Comparison of ENCODE assay signal across 8 cellular contexts in the genomic region with DNA sequence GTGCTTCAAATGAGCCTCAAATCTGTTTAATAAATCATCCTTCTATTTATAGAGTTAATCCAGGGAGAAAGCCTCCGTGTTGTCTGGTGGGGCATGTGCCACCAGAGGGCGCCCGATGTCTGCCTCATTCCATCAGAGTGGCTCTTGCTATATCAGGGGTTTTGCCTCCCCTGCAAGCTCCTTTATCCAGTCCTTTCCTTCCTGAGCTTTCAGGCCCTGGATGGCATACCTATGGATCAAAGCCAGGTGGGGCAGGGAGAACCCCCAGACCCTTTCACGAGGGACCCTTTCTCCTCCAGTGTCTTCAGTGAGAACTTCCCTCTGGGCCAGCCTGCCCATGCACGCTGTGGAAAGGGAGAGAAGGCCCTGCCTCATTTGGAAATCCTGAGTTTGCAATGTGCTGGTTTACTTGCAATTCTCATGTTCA. TPM values are rescaled to one million over a fixed set of nuclear protein-coding genes. Genes with fewer than 3 reads are reported as not detected.
A peak's percentile ranks its signal among the peaks of the same experiment; 100 is the strongest.
DNase-seq lines count a peak whose midpoint lies in the region; ATAC-seq and TF ChIP-seq lines count a peak whose summit lies in the region.

No MANE protein-coding gene starts in this region.

- H3K4me3 Mint-ChIP-seq in activated CD4-positive, alpha-beta memory T cell treated with anti-CD3 and anti-CD28 coated beads for 36 hours: no peak overlapping the region

- H3K27me3 ChIP-seq in BJ (ENCODE audit: control insufficient read depth, insufficient read depth, low read length) (no peaks in the 10 kb centered on the region), lung (ENCODE audit: control insufficient read depth, insufficient read depth) (no peaks in the 10 kb centered on the region)

- H3K9me3 Mint-ChIP-seq in activated CD4-positive, alpha-beta memory T cell treated with anti-CD3 and anti-CD28 coated beads for 36 hours: no peaks in the 10 kb centered on the region

- H3K27me3 Mint-ChIP-seq in activated CD4-positive, alpha-beta memory T cell treated with anti-CD3 and anti-CD28 coated beads for 36 hours: peaks cover 22% of the 10 kb centered on the region

- H3K4me1 ChIP-seq in lung (ENCODE audit: control insufficient read depth in 2 of 2, insufficient read depth in 2 of 2, low read length in 2 of 2): peaks cover 0 to 3% of the 10 kb centered on the region in 2 donors

- POLR2A ChIA-PET in BJ (lab: Charles Lee): no interaction called here
- POLR2A ChIA-PET in activated CD4-positive, alpha-beta memory T cell treated with anti-CD3 and anti-CD28 coated beads for 36 hours (lab: Charles Lee): no interaction called here

- WGBS in lung, 2 donors: 21 to 22% methylated on average over 5 of the region's 5 CpGs

- TF ChIP-seq CTCF in BJ (IDR thresholded peaks at IDR 0.05; ENCODE audit: insufficient read depth, low read depth, low read length) (peak; percentile 91), lung (IDR thresholded peaks at IDR 0.05; ENCODE audit: control extremely low read depth, extremely low read depth) (peak; percentile 65)

- no peaks in the 10 kb centered on the region for H3K4me1 Mint-ChIP-seq in activated CD4-positive, alpha-beta memory T cell treated with anti-CD3 and anti-CD28 coated beads for 36 hours (ENCODE audit: low read depth)

- no peaks in the 10 kb centered on the region for H3K36me3 Mint-ChIP-seq in activated CD4-positive, alpha-beta memory T cell treated with anti-CD3 and anti-CD28 coated beads for 36 hours

- H3K9me3 ChIP-seq in lung (ENCODE audit: control insufficient read depth in 2 of 2, insufficient read depth in 1 of 2, low read length in 1 of 2): no peaks in the 10 kb centered on the region

- CTCF ChIA-PET in BJ (lab: Yijun Ruan, JAX): interaction anchor here (0.6 to 5.1 kb wide), 48 partner anchors 9 to 1343 kb away, joined by 3 to 48 read pairs (median 4); partner anchors contain the start of gene OSR1
- CTCF ChIA-PET in activated CD4-positive, alpha-beta memory T cell treated with anti-CD3 and anti-CD28 coated beads for 36 hours (lab: Charles Lee): interaction anchor here (0.6 to 2.4 kb wide), 17 partner anchors 8 to 1343 kb away, joined by 3 to 24 read pairs (median 5); no protein-coding TSS in a partner anchor

- no peak overlapping the region for H3K27ac Mint-ChIP-seq in activated CD4-positive, alpha-beta memory T cell treated with anti-CD3 and anti-CD28 coated beads for 36 hours

- ATAC-seq in HG03432 (IDR thresholded peaks at IDR 0.05; ENCODE audit: unreplicated experiment): peak; percentile 92
- ATAC-seq in lung (ENCODE audit: insufficient read depth, low FRiP score): peak; percentile 75

- H3K4me3 ChIP-seq in BJ (ENCODE audit: low read depth, low read length): no peak overlapping the region
- no peak overlapping the region for H3K4me3 ChIP-seq in lung

- no peak overlapping the region for H3K27ac ChIP-seq in lung (ENCODE audit: low read depth in 1 of 2, low read length in 1 of 2)

- H3K36me3 ChIP-seq in BJ (ENCODE audit: control insufficient read depth, insufficient read depth, low read length) (no peaks in the 10 kb centered on the region), lung (ENCODE audit: control insufficient read depth in 2 of 2, insufficient read depth in 2 of 2, low read length in 2 of 2) (no peaks in the 10 kb centered on the region)

- DNase-seq in BJ (ENCODE audit: low read depth) (no peak), GM19238 (ENCODE audit: insufficient read length, low spot score) (peak; percentile 27), NCI-H526 (lab: John Stamatoyannopoulos, UW) (peak; percentile 70 to 84), ecto neural progenitor cell (ENCODE audit: low spot score) (peak; percentile 86), lung (ENCODE audit: low spot score) (peak; percentile 78)
- peak; percentile 77 for DNase-seq in activated CD4-positive, alpha-beta memory T cell treated with anti-CD3 and anti-CD28 coated beads for 36 hours
- peak; percentile 60 for DNase-seq in stimulated activated CD8-positive, alpha-beta memory T cell treated with anti-CD3 and anti-CD28 coated beads, Interleukin-12 subunit alpha, Interleukin-12 subunit beta, amount 100 ng/mL, for 1 hour (ENCODE audit: low read depth)

- intact Hi-C loops in activated CD4-positive, alpha-beta memory T cell treated with anti-CD3 and anti-CD28 coated beads for 36 hours (cut with micrococcal nuclease): loop anchor here (1.0 to 5.0 kb wide), 4 partner anchors 228 to 1343 kb away; no protein-coding TSS in a partner anchor

RNA-seq across cellular contexts. Expression of gene RDH14, which starts 39.8 kb away (rescaled TPM):
- 13.1 and 21.9 TPM in 2 replicates for polyA plus RNA-seq in BJ (2011; rRNA removed)
- polyA minus RNA-seq in BJ (2011; rRNA and poly(A)+ RNA removed): 5.3 and 6.4 TPM in 2 replicates
- total RNA-seq in activated CD4-positive, alpha-beta memory T cell treated with anti-CD3 and anti-CD28 coated beads for 36 hours: 10 to 100 TPM; 14.1 to 14.4 TPM
- total RNA-seq in lung: 10 to 100 TPM; 20.8 to 26.9 TPM
- 10 to 100 TPM; 15.6 to 18.1 TPM for polyA plus RNA-seq in lung
